1 cellular context compared by ENCODE assay signal in the genomic region with DNA sequence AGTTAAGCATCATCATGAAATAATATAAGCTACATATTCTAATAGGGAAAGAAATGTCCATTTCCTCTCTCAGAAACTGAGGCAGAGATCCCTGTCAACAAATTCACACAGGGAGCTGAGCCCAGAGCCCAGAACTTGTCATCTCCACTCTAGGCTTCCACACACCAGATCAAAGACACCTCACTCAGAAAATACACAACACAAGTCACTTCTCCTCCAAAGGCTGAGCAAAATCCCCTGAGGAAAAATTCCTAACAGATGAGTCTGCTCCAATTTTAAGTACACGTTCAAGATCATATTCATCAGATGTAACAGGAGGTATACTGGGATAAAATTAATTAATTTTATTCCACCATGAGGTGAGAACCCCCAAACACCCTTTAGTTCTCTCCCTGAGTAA.
TF ChIP-seq lines count a peak whose summit lies in the region.

No MANE protein-coding gene starts in this region.

TF ChIP-seq in SK-N-SH treated with all-trans-retinoic acid at 6 μM for 48 hours, 23 proteins besides CTCF, POLR2A, EP300 and RAD21 (continued from another document):
- TF ChIP-seq, protein P1, sequence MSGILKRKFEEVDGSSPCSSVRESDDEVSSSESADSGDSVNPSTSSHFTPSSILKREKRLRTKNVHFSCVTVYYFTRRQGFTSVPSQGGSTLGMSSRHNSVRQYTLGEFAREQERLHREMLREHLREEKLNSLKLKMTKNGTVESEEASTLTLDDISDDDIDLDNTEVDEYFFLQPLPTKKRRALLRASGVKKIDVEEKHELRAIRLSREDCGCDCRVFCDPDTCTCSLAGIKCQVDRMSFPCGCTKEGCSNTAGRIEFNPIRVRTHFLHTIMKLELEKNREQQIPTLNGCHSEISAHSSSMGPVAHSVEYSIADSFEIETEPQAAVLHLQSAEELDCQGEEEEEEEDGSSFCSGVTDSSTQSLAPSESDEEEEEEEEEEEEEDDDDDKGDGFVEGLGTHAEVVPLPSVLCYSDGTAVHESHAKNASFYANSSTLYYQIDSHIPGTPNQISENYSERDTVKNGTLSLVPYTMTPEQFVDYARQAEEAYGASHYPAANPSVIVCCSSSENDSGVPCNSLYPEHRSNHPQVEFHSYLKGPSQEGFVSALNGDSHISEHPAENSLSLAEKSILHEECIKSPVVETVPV (CRISPR knock-in tag; IDR thresholded peaks at IDR 0.05), result no peak
- no peak for TF ChIP-seq BACH2 (CRISPR knock-in tag; IDR thresholded peaks at IDR 0.05; ENCODE audit: borderline replicate concordance)
- TF ChIP-seq TCF4 (CRISPR knock-in tag; IDR thresholded peaks at IDR 0.05; ENCODE audit: borderline replicate concordance), result no peak
- TF ChIP-seq, protein P2, sequence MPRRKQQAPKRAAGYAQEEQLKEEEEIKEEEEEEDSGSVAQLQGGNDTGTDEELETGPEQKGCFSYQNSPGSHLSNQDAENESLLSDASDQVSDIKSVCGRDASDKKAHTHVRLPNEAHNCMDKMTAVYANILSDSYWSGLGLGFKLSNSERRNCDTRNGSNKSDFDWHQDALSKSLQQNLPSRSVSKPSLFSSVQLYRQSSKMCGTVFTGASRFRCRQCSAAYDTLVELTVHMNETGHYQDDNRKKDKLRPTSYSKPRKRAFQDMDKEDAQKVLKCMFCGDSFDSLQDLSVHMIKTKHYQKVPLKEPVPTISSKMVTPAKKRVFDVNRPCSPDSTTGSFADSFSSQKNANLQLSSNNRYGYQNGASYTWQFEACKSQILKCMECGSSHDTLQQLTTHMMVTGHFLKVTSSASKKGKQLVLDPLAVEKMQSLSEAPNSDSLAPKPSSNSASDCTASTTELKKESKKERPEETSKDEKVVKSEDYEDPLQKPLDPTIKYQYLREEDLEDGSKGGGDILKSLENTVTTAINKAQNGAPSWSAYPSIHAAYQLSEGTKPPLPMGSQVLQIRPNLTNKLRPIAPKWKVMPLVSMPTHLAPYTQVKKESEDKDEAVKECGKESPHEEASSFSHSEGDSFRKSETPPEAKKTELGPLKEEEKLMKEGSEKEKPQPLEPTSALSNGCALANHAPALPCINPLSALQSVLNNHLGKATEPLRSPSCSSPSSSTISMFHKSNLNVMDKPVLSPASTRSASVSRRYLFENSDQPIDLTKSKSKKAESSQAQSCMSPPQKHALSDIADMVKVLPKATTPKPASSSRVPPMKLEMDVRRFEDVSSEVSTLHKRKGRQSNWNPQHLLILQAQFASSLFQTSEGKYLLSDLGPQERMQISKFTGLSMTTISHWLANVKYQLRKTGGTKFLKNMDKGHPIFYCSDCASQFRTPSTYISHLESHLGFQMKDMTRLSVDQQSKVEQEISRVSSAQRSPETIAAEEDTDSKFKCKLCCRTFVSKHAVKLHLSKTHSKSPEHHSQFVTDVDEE (CRISPR knock-in tag; IDR thresholded peaks at IDR 0.05), result no peak
